In the genomic region with DNA sequence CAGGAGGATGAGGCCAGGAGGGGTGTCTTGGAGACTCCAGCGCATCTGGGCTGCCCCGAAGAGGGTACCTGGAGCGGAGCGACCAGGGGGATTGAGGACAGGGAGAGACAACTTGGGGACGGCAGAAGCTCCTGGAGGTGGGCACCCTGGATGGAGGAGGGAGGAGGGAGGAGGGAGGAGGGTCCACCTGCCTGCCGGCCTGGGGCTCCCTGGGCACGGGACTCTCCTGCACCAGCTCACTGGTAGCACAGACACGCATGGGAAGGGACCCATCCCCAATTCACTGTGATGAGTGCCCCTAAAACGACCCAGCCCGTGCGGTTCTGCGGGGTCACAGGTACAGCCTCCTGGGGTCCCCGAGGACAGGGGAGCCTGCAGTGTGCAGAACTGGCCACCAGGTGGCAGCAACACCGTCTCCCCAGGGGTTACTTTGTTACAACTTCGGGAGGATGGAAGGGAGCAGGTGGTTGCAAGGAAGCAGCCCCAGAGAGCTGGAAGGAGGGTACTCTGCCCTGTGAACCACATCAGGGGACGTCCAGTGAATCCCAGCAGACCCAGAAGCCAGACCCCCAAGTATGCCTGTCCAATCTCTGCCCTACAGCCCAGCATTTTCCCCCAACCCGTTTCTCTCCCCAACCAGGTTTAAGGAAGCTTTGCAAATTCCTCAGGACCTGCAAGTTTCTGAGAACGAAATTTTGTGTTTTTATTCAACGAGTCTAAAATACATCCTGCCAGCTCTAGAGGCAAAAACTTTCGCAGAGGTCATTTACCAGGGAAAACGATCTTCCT, we compare ENCODE assay signal across 8 cellular contexts.
A peak's percentile ranks its signal among the peaks of the same experiment; 100 is the strongest.
DNase-seq lines count a peak whose midpoint lies in the region; ATAC-seq and TF ChIP-seq lines count a peak whose summit lies in the region.

No MANE protein-coding gene starts in this region.

- H3K36me3 ChIP-seq in GM06990 (ENCODE audit: control insufficient read depth, insufficient read depth, low read length): no peaks in the 10 kb centered on the region
- no peaks in the 10 kb centered on the region for H3K36me3 ChIP-seq in Loucy (ENCODE audit: insufficient read depth, low read length)
- no peaks in the 10 kb centered on the region for H3K36me3 ChIP-seq in WERI-Rb-1

- DNase-seq in GM06990 (ENCODE audit: extremely low read depth, insufficient read length): peak; percentile 33
- peak; percentile 64 for DNase-seq in WERI-Rb-1
- peak; percentile 17 for DNase-seq in iris pigment epithelial cell (ENCODE audit: low read depth)
- DNase-seq in stimulated activated CD4-positive, alpha-beta T cell treated with anti-CD3 and anti-CD28 coated beads, Interleukin-1b, Interleukin-23, amount 100 ng/mL, for 24 hours (ENCODE audit: low read depth in 4 of 4, low spot score in 1 of 4): peak; percentile 47 to 71 (median 57)

- H3K27ac Mint-ChIP-seq in brain: peak overlapping the region in 2 of 5 experiments; percentile 30 to 62

- H3K4me3 ChIP-seq in GM06990 (replicated peaks; ENCODE audit: low read depth, low read length) (no peak overlapping the region), Loucy (ENCODE audit: low read length, poor library complexity, severe bottlenecking) (no peak overlapping the region), WERI-Rb-1 (ENCODE audit: low read depth, low read length) (no peak overlapping the region)

- H2AFZ ChIP-seq in Loucy (ENCODE audit: low read length): no peak overlapping the region

- no peaks in the 10 kb centered on the region for H3F3A ChIP-seq in Loucy (ENCODE audit: low read depth)

- no peaks in the 10 kb centered on the region for H3K4me1 ChIP-seq in Loucy (ENCODE audit: insufficient read depth, low read length, poor library complexity, severe bottlenecking)

- ATAC-seq in GM19328 (IDR thresholded peaks at IDR 0.05; ENCODE audit: unreplicated experiment) (no peak), HG03039 (IDR thresholded peaks at IDR 0.05; ENCODE audit: unreplicated experiment) (no peak)

- H3K9me3 ChIP-seq in Loucy (ENCODE audit: insufficient read depth, low read depth, low read length) (no peaks in the 10 kb centered on the region), WERI-Rb-1 (ENCODE audit: severe bottlenecking) (no peaks in the 10 kb centered on the region)

- H3K9me2 ChIP-seq in Loucy (replicated peaks; ENCODE audit: low read depth, low read length): no peaks in the 10 kb centered on the region

- TF ChIP-seq CTCF in GM06990 (IDR thresholded peaks at IDR 0.05; ENCODE audit: insufficient read depth, low read length, poor library complexity, severe bottlenecking) (peak; percentile 98), Loucy (conservative IDR thresholded peaks at IDR 0.05; ENCODE audit: low read length) (peak; percentile 98), WERI-Rb-1 (IDR thresholded peaks at IDR 0.05; ENCODE audit: low read depth, low read length) (peak; percentile 94), brain (conservative IDR thresholded peaks at IDR 0.05) (peak; percentile 93 to 97)

- H3K9me3 Mint-ChIP-seq in brain: peaks cover 0 to 3% (median 0%) of the 10 kb centered on the region in 5 experiments

- H3K9ac ChIP-seq in Loucy (ENCODE audit: low read depth, low read length, poor library complexity, severe bottlenecking): no peak overlapping the region

- H3K27me3 ChIP-seq in GM06990 (replicated peaks; ENCODE audit: control insufficient read depth, insufficient read depth, low read length) (no peaks in the 10 kb centered on the region; the same call in 1 of the 2 replicates), Loucy (ENCODE audit: insufficient read depth, low read length, poor library complexity, severe bottlenecking) (no peaks in the 10 kb centered on the region), WERI-Rb-1 (ENCODE audit: insufficient read depth, low read depth, severe bottlenecking) (peaks cover 36% of the 10 kb centered on the region)

- H3K79me2 ChIP-seq in Loucy (ENCODE audit: insufficient read depth, low read length): no peaks in the 10 kb centered on the region

- H4K20me1 ChIP-seq in Loucy (ENCODE audit: insufficient read depth, low read length, poor library complexity, severe bottlenecking): no peaks in the 10 kb centered on the region

- H3K27me3 Mint-ChIP-seq in brain: no peaks in the 10 kb centered on the region

- H3K4me3 Mint-ChIP-seq in brain: no peak overlapping the region

- peaks cover 44% of the 10 kb centered on the region for H3K4me1 Mint-ChIP-seq in brain

- H3K36me3 Mint-ChIP-seq in brain: no peaks in the 10 kb centered on the region

- H3K4me2 ChIP-seq in Loucy (ENCODE audit: low read depth, low read length, poor library complexity, severe bottlenecking): no peak overlapping the region

- no peak overlapping the region for H3K27ac ChIP-seq in WERI-Rb-1
